In genomic region chr11:57459112-57460016, GRCh38 we compare ENCODE assay signal across 8 cellular contexts. TPM values are rescaled to one million over a fixed set of nuclear protein-coding genes. Genes with fewer than 3 reads are reported as not detected.
A peak's percentile ranks its signal among the peaks of the same experiment; 100 is the strongest.
DNase-seq lines count a peak whose midpoint lies in the region; ATAC-seq and TF ChIP-seq lines count a peak whose summit lies in the region.

No MANE protein-coding gene starts in this region.

- H3K27me3 ChIP-seq in HUES48 (ENCODE audit: control insufficient read depth, insufficient read depth, low read length) (peaks cover 58% of the 10 kb centered on the region), smooth muscle cell (ENCODE audit: low read depth) (peaks cover 95% of the 10 kb centered on the region)

- no peaks in the 10 kb centered on the region for H3K36me3 Mint-ChIP-seq in activated CD8-positive, alpha-beta T cell treated with anti-CD3 and anti-CD28 coated beads for 36 hours (ENCODE audit: low read depth)
- H3K36me3 Mint-ChIP-seq in glutamatergic neuron (ENCODE audit: unreplicated experiment) = no peaks in the 10 kb centered on the region

- no peaks in the 10 kb centered on the region for H3K79me2 ChIP-seq in smooth muscle cell (ENCODE audit: low read depth)

- peak; percentile 4 for ATAC-seq in activated CD8-positive, alpha-beta T cell treated with anti-CD3 and anti-CD28 coated beads for 36 hours
- no peak for ATAC-seq in GM21723 (IDR thresholded peaks at IDR 0.05; ENCODE audit: unreplicated experiment)
- no peak for ATAC-seq in HG03196 (IDR thresholded peaks at IDR 0.05; ENCODE audit: unreplicated experiment)

- H3K4me1 ChIP-seq in HUES48 (ENCODE audit: control insufficient read depth, insufficient read depth, low read length) (peaks cover 31% of the 10 kb centered on the region), smooth muscle cell (ENCODE audit: low read depth) (peaks cover 17% of the 10 kb centered on the region)

- WGBS in smooth muscle cell (ENCODE audit: low lambda C conversion rate) = 3% methylated on average over 64 of the region's 65 CpGs

- peaks cover 21% of the 10 kb centered on the region for H3K4me1 Mint-ChIP-seq in activated CD8-positive, alpha-beta T cell treated with anti-CD3 and anti-CD28 coated beads for 36 hours (ENCODE audit: low read depth)
- H3K4me1 Mint-ChIP-seq in glutamatergic neuron (ENCODE audit: low read depth, unreplicated experiment) = peaks cover 23% of the 10 kb centered on the region

- intact Hi-C loops in activated CD8-positive, alpha-beta T cell treated with anti-CD3 and anti-CD28 coated beads for 36 hours (cut with micrococcal nuclease) = loop anchor here (2.0 kb wide), 1 partner anchor 21 kb away; no protein-coding TSS in a partner anchor

- H3K9me3 ChIP-seq in HUES48 (ENCODE audit: control insufficient read depth, insufficient read depth, low read length) (no peaks in the 10 kb centered on the region), smooth muscle cell (replicated peaks; ENCODE audit: low read depth) (no peaks in the 10 kb centered on the region)

- H3K9me3 Mint-ChIP-seq in activated CD8-positive, alpha-beta T cell treated with anti-CD3 and anti-CD28 coated beads for 36 hours = no peaks in the 10 kb centered on the region
- H3K9me3 Mint-ChIP-seq in glutamatergic neuron (ENCODE audit: unreplicated experiment) = peaks cover 27% of the 10 kb centered on the region

- DNase-seq in AG10803 (ENCODE audit: low read depth) = no peak
- DNase-seq in activated CD8-positive, alpha-beta T cell treated with anti-CD3 and anti-CD28 coated beads for 36 hours = peak; percentile 50
- peak; percentile 34 for DNase-seq in glutamatergic neuron
- no peak for DNase-seq in smooth muscle cell (lab: John Stamatoyannopoulos, UW; ENCODE audit: unreplicated experiment)
- no peak for DNase-seq in pons (ENCODE audit: low spot score)

- H3K4me3 Mint-ChIP-seq in activated CD8-positive, alpha-beta T cell treated with anti-CD3 and anti-CD28 coated beads for 36 hours = peak overlapping the region; percentile 69
- H3K4me3 Mint-ChIP-seq in glutamatergic neuron (ENCODE audit: unreplicated experiment) = peak overlapping the region; percentile 97

- TF ChIP-seq CTCF in AG10803 (conservative IDR thresholded peaks at IDR 0.05; ENCODE audit: low read length) (no peak), glutamatergic neuron (IDR thresholded peaks at IDR 0.05; ENCODE audit: partially characterized antibody, unreplicated experiment) (no peak), smooth muscle cell (IDR thresholded peaks at IDR 0.05; ENCODE audit: borderline replicate concordance, insufficient read depth, poor library complexity, severe bottlenecking) (no peak)
- no peak for TF ChIP-seq CTCF in activated CD8-positive, alpha-beta T cell treated with anti-CD3 and anti-CD28 coated beads for 36 hours (IDR thresholded peaks at IDR 0.05)

- H3K36me3 ChIP-seq in HUES48 (ENCODE audit: control insufficient read depth, insufficient read depth, low read length) = no peaks in the 10 kb centered on the region
- no peaks in the 10 kb centered on the region for H3K36me3 ChIP-seq in smooth muscle cell (ENCODE audit: low read depth)

- H3K4me3 ChIP-seq in AG10803 (ENCODE audit: low read length) = peak overlapping the region; percentile 52
- peak overlapping the region; percentile 74 for H3K4me3 ChIP-seq in HUES48 (ENCODE audit: low read depth, low read length)
- H3K4me3 ChIP-seq in smooth muscle cell = peak overlapping the region; percentile 40

- peak overlapping the region; percentile 79 for H3K4me2 ChIP-seq in smooth muscle cell

- POLR2A ChIA-PET in activated CD8-positive, alpha-beta T cell treated with anti-CD3 and anti-CD28 coated beads for 36 hours (lab: Charles Lee) = interaction anchor here (0.6 to 2.4 kb wide), 9 partner anchors 13 to 72 kb away, joined by 3 to 10 read pairs (median 5); no protein-coding TSS in a partner anchor

- H3K27ac Mint-ChIP-seq in activated CD8-positive, alpha-beta T cell treated with anti-CD3 and anti-CD28 coated beads for 36 hours = no peak overlapping the region
- peak overlapping the region; percentile 83 for H3K27ac Mint-ChIP-seq in glutamatergic neuron (ENCODE audit: unreplicated experiment)

- CTCF ChIA-PET in activated CD8-positive, alpha-beta T cell treated with anti-CD3 and anti-CD28 coated beads for 36 hours (lab: Charles Lee) = interaction anchor here (0.7 to 9.1 kb wide), 30 partner anchors 9 to 194 kb away, joined by 3 to 254 read pairs (median 14); partner anchors contain the start of genes PRG2, SLC43A1, SLC43A3 and TIMM10

- H3F3A ChIP-seq in smooth muscle cell (ENCODE audit: low read depth) = no peaks in the 10 kb centered on the region

- H3K9ac ChIP-seq in HUES48 (ENCODE audit: low read depth, low read length) (no peak overlapping the region), smooth muscle cell (ENCODE audit: low read depth) (no peak overlapping the region)

- H3K27ac ChIP-seq in HUES48 (ENCODE audit: low read depth, low read length) = no peak overlapping the region
- H3K27ac ChIP-seq in smooth muscle cell (ENCODE audit: low read depth) = no peak overlapping the region

- H2AFZ ChIP-seq in smooth muscle cell (ENCODE audit: low read depth) = no peak overlapping the region

- H4K20me1 ChIP-seq in smooth muscle cell (ENCODE audit: low read depth) = no peaks in the 10 kb centered on the region

- H3K27me3 Mint-ChIP-seq in activated CD8-positive, alpha-beta T cell treated with anti-CD3 and anti-CD28 coated beads for 36 hours = peaks cover 33% of the 10 kb centered on the region
- peaks cover 22% of the 10 kb centered on the region for H3K27me3 Mint-ChIP-seq in glutamatergic neuron (ENCODE audit: unreplicated experiment)

RNA-seq across cellular contexts. Expression of gene RTN4RL2, which starts 1.0 kb away (rescaled TPM):
- total RNA-seq in activated CD8-positive, alpha-beta T cell treated with anti-CD3 and anti-CD28 coated beads for 36 hours = under 1 TPM; 0.23 to 0.27 TPM
- total RNA-seq in glutamatergic neuron (ENCODE audit: unreplicated experiment) = 119 TPM
- total RNA-seq in smooth muscle cell = 0.18 TPM in 1 of 2 replicates, not detected in the other
- 0.34 and 0.76 TPM in 2 replicates for polyA plus RNA-seq in smooth muscle cell

RNA-seq across cellular contexts. Expression of gene SLC43A3, which starts 32.4 kb away (rescaled TPM):
- 100 to 1,000 TPM; 294 to 300 TPM for total RNA-seq in activated CD8-positive, alpha-beta T cell treated with anti-CD3 and anti-CD28 coated beads for 36 hours
- total RNA-seq in glutamatergic neuron (ENCODE audit: unreplicated experiment) (10.8 TPM), smooth muscle cell (8.0 and 9.3 TPM in 2 replicates)
- polyA plus RNA-seq in smooth muscle cell = 12.8 and 13.5 TPM in 2 replicates

RNA-seq across cellular contexts. Expression of gene SLC43A1, which starts 56.1 kb away (rescaled TPM):
- total RNA-seq in activated CD8-positive, alpha-beta T cell treated with anti-CD3 and anti-CD28 coated beads for 36 hours = 10 to 100 TPM; 32.1 to 34.0 TPM
- total RNA-seq in glutamatergic neuron (ENCODE audit: unreplicated experiment) = 5.2 TPM
- total RNA-seq in smooth muscle cell = 1.3 and 9.4 TPM in 2 replicates
- polyA plus RNA-seq in smooth muscle cell = 7.3 and 7.4 TPM in 2 replicates

Comparison
In these comparisons a context has a peak if more than half of its experiments do, and no peak if none do; other contexts are left out.
1. DNase-seq: peak in activated CD8-positive, alpha-beta T cell treated with anti-CD3 and anti-CD28 coated beads for 36 hours (single experiment) and glutamatergic neuron (single experiment); none in AG10803 (single experiment), smooth muscle cell (single experiment) and pons (single experiment).
2. RNA of gene RTN4RL2, which starts 1.0 kb away (total RNA-seq): 119 TPM in glutamatergic neuron (single experiment); 0.23 to 0.27 TPM in activated CD8-positive, alpha-beta T cell treated with anti-CD3 and anti-CD28 coated beads for 36 hours and 0.18 TPM in smooth muscle cell; every median in the first group is over 10 times any median in the second.
3. RNA of gene SLC43A3, which starts 32.4 kb away (total RNA-seq): 294 to 300 TPM in activated CD8-positive, alpha-beta T cell treated with anti-CD3 and anti-CD28 coated beads for 36 hours; 10.8 TPM in glutamatergic neuron (single experiment) and 8.0 to 9.3 TPM in smooth muscle cell; every median in the first group is over 10 times any median in the second.
4. Peak in every context shown above with its lines, with median percentiles within 50 percentile points of each other: H3K4me3 ChIP-seq.